ENCODE assay signal across 8 cellular contexts in genomic region chr22:49852898-49853894, GRCh38. TPM values are rescaled to one million over a fixed set of nuclear protein-coding genes. Genes with fewer than 3 reads are reported as not detected.
DNase-seq lines count a peak whose midpoint lies in the region; ATAC-seq and TF ChIP-seq lines count a peak whose summit lies in the region.

Gene ZBED4 (plus strand): TSS chr22:49853844. CDS start chr22:49883663, 29,819 bp downstream.

- peaks cover 39% of the 10 kb centered on the region for H3K79me2 ChIP-seq in fibroblast of lung (ENCODE audit: control insufficient read depth, insufficient read depth, low read length)

- peaks cover 19% of the 10 kb centered on the region for H3K4me1 Mint-ChIP-seq in activated T-helper 17 cell treated with anti-CD3 and anti-CD28 coated beads, Interleukin-2, amount 50 U/mL, for 72 hours
- H3K4me1 Mint-ChIP-seq in naive B cell, result peaks cover 31 to 48% (median 35%) of the 10 kb centered on the region in 3 donors
- H3K4me1 Mint-ChIP-seq in stimulated activated effector memory CD8-positive, alpha-beta T cell treated with anti-CD3 and anti-CD28 coated beads, Interleukin-12 subunit alpha, Interleukin-12 subunit beta, amount 100 ng/mL, for 72 hours, result peaks cover 51% of the 10 kb centered on the region

- no peaks in the 10 kb centered on the region for H3K27me3 Mint-ChIP-seq in activated T-helper 17 cell treated with anti-CD3 and anti-CD28 coated beads, Interleukin-2, amount 50 U/mL, for 72 hours
- H3K27me3 Mint-ChIP-seq in naive B cell, result peaks cover 13 to 28% (median 23%) of the 10 kb centered on the region in 3 donors

- H3K27ac ChIP-seq in RWPE1 (peak within 1 kb of the TSS; percentile 94), fibroblast of lung (ENCODE audit: insufficient read depth, low read length) (peak within 1 kb of the TSS; percentile 77)

- peaks cover 5% of the 10 kb centered on the region for H3K4me1 ChIP-seq in fibroblast of lung (ENCODE audit: control insufficient read depth, extremely low read depth, insufficient read depth, low read length)

- DNase-seq in EH (ENCODE audit: low read depth) (peak; percentile 96), GOT3 (lab: John Stamatoyannopoulos, UW) (peak; percentile 96), LHCN-M2 (ENCODE audit: low read depth) (peak; percentile 94), RWPE1 (ENCODE audit: low spot score) (peak; percentile 97), fibroblast of lung (ENCODE audit: low read depth in 2 of 2) (peak; percentile 89 to 95), naive B cell (peak; percentile 100)
- DNase-seq in stimulated activated effector memory CD8-positive, alpha-beta T cell treated with anti-CD3 and anti-CD28 coated beads, Interleukin-12 subunit alpha, Interleukin-12 subunit beta, amount 100 ng/mL, for 72 hours (ENCODE audit: low spot score in 2 of 2), result peak; percentile 99 to 100

- POLR2A ChIA-PET in RWPE1 (lab: Yijun Ruan, JAX; ENCODE audit: low non-redundant PET), result no interaction called here

- no peaks in the 10 kb centered on the region for H3K9me3 ChIP-seq in fibroblast of lung (ENCODE audit: control insufficient read depth, insufficient read depth, low read depth, low read length)

- H3K9ac ChIP-seq in fibroblast of lung (ENCODE audit: insufficient read depth, low read length), result peak within 1 kb of the TSS; percentile 79

- H3K4me2 ChIP-seq in fibroblast of lung (ENCODE audit: extremely low read depth, insufficient read depth, low read length), result peak within 1 kb of the TSS; percentile 93

- no peak for TF ChIP-seq CTCF in RWPE1 (conservative IDR thresholded peaks at IDR 0.05; ENCODE audit: low read depth)
- TF ChIP-seq CTCF in fibroblast of lung (conservative IDR thresholded peaks at IDR 0.05 in 1 of 2, IDR thresholded peaks at IDR 0.05 in 1 of 2; ENCODE audit: low read depth in 1 of 2, low read length in 2 of 2), result no peak

- H2AFZ ChIP-seq in fibroblast of lung (ENCODE audit: low read length), result peak within 1 kb of the TSS; percentile 83

- ATAC-seq in activated T-helper 17 cell treated with anti-CD3 and anti-CD28 coated beads, Interleukin-2, amount 50 U/mL, for 72 hours (replicated peaks), result peak; percentile 86
- ATAC-seq in naive B cell (ENCODE audit: low read depth in 2 of 2), result peak; percentile 81 to 82
- peak; percentile 87 for ATAC-seq in stimulated activated effector memory CD8-positive, alpha-beta T cell treated with anti-CD3 and anti-CD28 coated beads, Interleukin-12 subunit alpha, Interleukin-12 subunit beta, amount 100 ng/mL, for 72 hours

- no peaks in the 10 kb centered on the region for H3K9me3 Mint-ChIP-seq in activated T-helper 17 cell treated with anti-CD3 and anti-CD28 coated beads, Interleukin-2, amount 50 U/mL, for 72 hours
- no peaks in the 10 kb centered on the region for H3K9me3 Mint-ChIP-seq in naive B cell
- no peaks in the 10 kb centered on the region for H3K9me3 Mint-ChIP-seq in stimulated activated effector memory CD8-positive, alpha-beta T cell treated with anti-CD3 and anti-CD28 coated beads, Interleukin-12 subunit alpha, Interleukin-12 subunit beta, amount 100 ng/mL, for 72 hours

- peak within 1 kb of the TSS; percentile 64 to 81 (median 79) for H3K4me3 ChIP-seq in fibroblast of lung (replicated peaks in 1 of 4; ENCODE audit: control extremely low read depth in 1 of 4, insufficient read depth in 1 of 4, low read depth in 3 of 4, low read length in 4 of 4)

- H4K20me1 ChIP-seq in fibroblast of lung (ENCODE audit: control insufficient read depth, extremely low read depth, insufficient read depth, low read length), result no peaks in the 10 kb centered on the region

- H3K4me3 Mint-ChIP-seq in activated T-helper 17 cell treated with anti-CD3 and anti-CD28 coated beads, Interleukin-2, amount 50 U/mL, for 72 hours, result peak within 1 kb of the TSS; percentile 98
- H3K4me3 Mint-ChIP-seq in naive B cell, result peak within 1 kb of the TSS; percentile 90 to 98 (median 96)
- peak within 1 kb of the TSS; percentile 96 for H3K4me3 Mint-ChIP-seq in stimulated activated effector memory CD8-positive, alpha-beta T cell treated with anti-CD3 and anti-CD28 coated beads, Interleukin-12 subunit alpha, Interleukin-12 subunit beta, amount 100 ng/mL, for 72 hours

- H3K27ac Mint-ChIP-seq in activated T-helper 17 cell treated with anti-CD3 and anti-CD28 coated beads, Interleukin-2, amount 50 U/mL, for 72 hours, result peak within 1 kb of the TSS; percentile 91
- H3K27ac Mint-ChIP-seq in naive B cell, result peak within 1 kb of the TSS; percentile 91 to 97 (median 94)
- peak within 1 kb of the TSS; percentile 95 for H3K27ac Mint-ChIP-seq in stimulated activated effector memory CD8-positive, alpha-beta T cell treated with anti-CD3 and anti-CD28 coated beads, Interleukin-12 subunit alpha, Interleukin-12 subunit beta, amount 100 ng/mL, for 72 hours

- peaks cover 5% of the 10 kb centered on the region for H3K36me3 Mint-ChIP-seq in activated T-helper 17 cell treated with anti-CD3 and anti-CD28 coated beads, Interleukin-2, amount 50 U/mL, for 72 hours (ENCODE audit: low read depth)
- H3K36me3 Mint-ChIP-seq in naive B cell, result no peaks in the 10 kb centered on the region
- H3K36me3 Mint-ChIP-seq in stimulated activated effector memory CD8-positive, alpha-beta T cell treated with anti-CD3 and anti-CD28 coated beads, Interleukin-12 subunit alpha, Interleukin-12 subunit beta, amount 100 ng/mL, for 72 hours, result peaks cover 33% of the 10 kb centered on the region

- peaks cover 25% of the 10 kb centered on the region for H3K27me3 ChIP-seq in fibroblast of lung (ENCODE audit: control insufficient read depth, insufficient read depth, low read length)

- no peaks in the 10 kb centered on the region for H3K36me3 ChIP-seq in fibroblast of lung (ENCODE audit: control insufficient read depth, insufficient read depth, low read length)

- CTCF ChIA-PET in RWPE1 (lab: Yijun Ruan, JAX), result no interaction called here

RNA-seq across cellular contexts. Expression of gene ZBED4, which starts in this region (rescaled TPM):
- total RNA-seq in LHCN-M2 (2014; rRNA removed), result 12.4 and 13.4 TPM in 2 replicates
- polyA plus RNA-seq in LHCN-M2 (2012), result 6.3 TPM
- 10 to 100 TPM; 27.1 to 28.5 TPM for total RNA-seq in activated T-helper 17 cell treated with anti-CD3 and anti-CD28 coated beads, Interleukin-2, amount 50 U/mL, for 72 hours
- total RNA-seq in fibroblast of lung, result 6.3 and 6.4 TPM in 2 replicates
- polyA plus RNA-seq in fibroblast of lung, result 3.5 and 4.8 TPM in 2 replicates
- 6.2 and 6.4 TPM in 2 replicates for polyA plus RNA-seq in fibroblast of lung (2012)
- polyA minus RNA-seq in fibroblast of lung (ENCODE audit: low replicate concordance), result 13.3 and 15.9 TPM in 2 replicates
- 10 to 100 TPM in 1 of 6 donors, 1 to 10 TPM in 5; 3.8 to 10.3 (median 6.1) TPM for polyA plus RNA-seq in naive B cell (ENCODE audit: low read depth in 6 of 6)

Comparison
In these comparisons a context has a peak if more than half of its experiments do, and no peak if none do; other contexts are left out.
1. Peak in every context shown above with its lines: DNase-seq, ATAC-seq, H3K4me3 ChIP-seq and H3K27ac ChIP-seq.